In the genomic region with DNA sequence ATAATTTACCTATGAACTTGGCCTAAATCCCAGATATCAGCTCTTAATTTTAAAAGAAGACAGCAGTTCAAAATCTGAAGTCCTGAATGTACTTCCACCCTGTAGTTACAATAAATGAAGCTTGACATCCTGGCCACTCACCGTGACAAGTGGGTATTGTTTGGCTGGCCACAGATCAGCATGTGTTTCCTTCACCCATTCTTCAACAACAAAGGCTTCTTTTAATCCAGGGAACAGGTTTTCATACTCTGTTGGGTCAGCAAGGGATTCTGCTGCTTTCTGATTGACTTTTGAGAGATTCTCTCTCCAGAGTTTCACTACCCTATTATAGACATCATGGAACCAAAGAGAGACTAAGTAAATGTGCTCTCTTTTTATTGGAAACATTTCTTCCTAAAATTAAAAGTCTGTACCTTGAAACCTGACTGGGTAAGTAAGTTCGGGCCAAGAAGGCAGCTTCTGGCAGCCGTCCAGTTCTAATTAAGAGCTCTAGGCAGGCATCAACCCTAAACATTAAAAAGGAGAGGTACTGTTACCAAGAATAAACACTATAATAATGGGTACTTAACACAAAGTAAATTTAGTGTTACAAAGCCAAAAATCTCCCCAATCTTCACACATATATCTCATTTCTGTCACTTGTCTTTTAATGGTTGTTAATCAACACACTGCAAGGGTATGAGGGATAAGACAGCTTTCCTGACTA, we compare ENCODE assay signal across 11 cellular contexts. TPM values are rescaled to one million over a fixed set of nuclear protein-coding genes. Genes with fewer than 3 reads are reported as not detected.
A peak's percentile ranks its signal among the peaks of the same experiment; 100 is the strongest.
DNase-seq lines count a peak whose midpoint lies in the region; TF ChIP-seq lines count a peak whose summit lies in the region.
"Had no signal": no experiment of that assay in that cellular context is flagged by ENCODE, and none has a peak within 500 bp of the region (broad histone marks: within the 10 kb centered on the region; RNA-seq: fewer than 3 reads in every experiment).

No MANE protein-coding gene starts in this region.

- 45% methylated on average over 3 of the region's 3 CpGs for WGBS in prostate gland

- H3K9me3 ChIP-seq in BLaER1, result no peaks in the 10 kb centered on the region
- no peaks in the 10 kb centered on the region for H3K9me3 ChIP-seq in HAP-1
- no peaks in the 10 kb centered on the region for H3K9me3 ChIP-seq in prostate gland

- peaks cover 84% of the 10 kb centered on the region for H3K36me3 Mint-ChIP-seq in activated CD4-positive, alpha-beta memory T cell treated with anti-CD3 and anti-CD28 coated beads, Interleukin-2, amount 10 ng/mL, durations not matched to agents 7 days and 5 days (ENCODE audit: low read depth)

- POLR2A ChIA-PET in activated CD4-positive, alpha-beta memory T cell treated with anti-CD3 and anti-CD28 coated beads, Interleukin-2, amount 10 ng/mL, durations not matched to agents 7 days and 5 days (lab: Charles Lee), result interaction anchor here (0.6 kb wide), 1 partner anchor 21 kb away, joined by 3 read pairs; no protein-coding TSS in a partner anchor

- TF ChIP-seq POLR2A in prostate gland (IDR thresholded peaks at IDR 0.05), result no peak

- CTCF ChIA-PET in activated CD4-positive, alpha-beta memory T cell treated with anti-CD3 and anti-CD28 coated beads, Interleukin-2, amount 10 ng/mL, durations not matched to agents 7 days and 5 days (lab: Charles Lee), result no interaction called here

- H3K4me1 Mint-ChIP-seq in activated CD4-positive, alpha-beta memory T cell treated with anti-CD3 and anti-CD28 coated beads, Interleukin-2, amount 10 ng/mL, durations not matched to agents 7 days and 5 days, result peaks cover 15% of the 10 kb centered on the region

- H3K36me3 ChIP-seq in BLaER1 (peaks cover 98% of the 10 kb centered on the region), HAP-1 (replicated peaks) (peaks cover 98% of the 10 kb centered on the region), prostate gland (peaks cover 12 to 22% of the 10 kb centered on the region in 2 donors)

- H3K9me3 Mint-ChIP-seq in activated CD4-positive, alpha-beta memory T cell treated with anti-CD3 and anti-CD28 coated beads, Interleukin-2, amount 10 ng/mL, durations not matched to agents 7 days and 5 days, result no peaks in the 10 kb centered on the region

- H3K27me3 ChIP-seq in BLaER1, result no peaks in the 10 kb centered on the region
- H3K27me3 ChIP-seq in HAP-1 (ENCODE audit: low read depth), result no peaks in the 10 kb centered on the region
- no peaks in the 10 kb centered on the region for H3K27me3 ChIP-seq in prostate gland (replicated peaks; ENCODE audit: insufficient read depth)

- intact Hi-C loops in prostate gland (cut with DNase I), result no loop called here

- no peaks in the 10 kb centered on the region for H3K27me3 Mint-ChIP-seq in activated CD4-positive, alpha-beta memory T cell treated with anti-CD3 and anti-CD28 coated beads, Interleukin-2, amount 10 ng/mL, durations not matched to agents 7 days and 5 days

- H3K4me1 ChIP-seq in BLaER1, result peaks cover 26% of the 10 kb centered on the region
- H3K4me1 ChIP-seq in HAP-1, result no peaks in the 10 kb centered on the region; the same call in 1 of the 2 replicates
- H3K4me1 ChIP-seq in prostate gland (replicated peaks), result no peaks in the 10 kb centered on the region

- H3K4me3 ChIP-seq in BLaER1, result no peak overlapping the region
- H3K4me3 ChIP-seq in HAP-1, result no peak overlapping the region
- no peak overlapping the region for H3K4me3 ChIP-seq in prostate gland

- DNase-seq in HAP-1 (ENCODE audit: low spot score in 2 of 2) (peak; percentile 3 to 11), NCI-H345 (lab: John Stamatoyannopoulos, UW) (peak; percentile 37), foreskin melanocyte (peak; percentile 48), prostate gland (ENCODE audit: low spot score) (no peak), T-helper 1 cell (no peak), ureter (ENCODE audit: low spot score) (no peak)
- DNase-seq in activated CD4-positive, alpha-beta memory T cell treated with anti-CD3 and anti-CD28 coated beads, Interleukin-2, amount 10 ng/mL, durations not matched to agents 7 days and 5 days, result no peak
- DNase-seq: AML-193, mammary epithelial cell, trophoblast cell had no signal

- H3K4me2 ChIP-seq in BLaER1, result peak overlapping the region; percentile 42

- TF ChIP-seq CTCF in prostate gland (IDR thresholded peaks at IDR 0.05), result no peak

- H3K4me3 Mint-ChIP-seq in activated CD4-positive, alpha-beta memory T cell treated with anti-CD3 and anti-CD28 coated beads, Interleukin-2, amount 10 ng/mL, durations not matched to agents 7 days and 5 days, result no peak overlapping the region

- in situ Hi-C loops in HAP-1 (cut with MboI; ENCODE audit: low sequenced_read_pairs), result no loop called here

- no peak overlapping the region for H3K27ac Mint-ChIP-seq in activated CD4-positive, alpha-beta memory T cell treated with anti-CD3 and anti-CD28 coated beads, Interleukin-2, amount 10 ng/mL, durations not matched to agents 7 days and 5 days

- peaks cover 48% of the 10 kb centered on the region for H4K20me1 ChIP-seq in BLaER1

- 0 out of 2 replicates have a peak overlapping the region, but pooled peaks have one; percentile 18 for H3K9ac ChIP-seq in BLaER1

- peak overlapping the region; percentile 15; the same call in 1 of the 2 replicates for H3K27ac ChIP-seq in BLaER1
- H3K27ac ChIP-seq in prostate gland, result no peak overlapping the region

RNA-seq across cellular contexts. Expression of gene MRPS22, which starts 15.2 kb away (rescaled TPM):
- total RNA-seq in prostate gland, result 10 to 100 TPM; 34.1 to 37.8 TPM
- total RNA-seq in ureter, result 43.9 TPM
- total RNA-seq in activated CD4-positive, alpha-beta memory T cell treated with anti-CD3 and anti-CD28 coated beads, Interleukin-2, amount 10 ng/mL, durations not matched to agents 7 days and 5 days, result 10 to 100 TPM; 31.9 to 37.2 TPM

RNA-seq across cellular contexts. Expression of gene COPB2, which starts 30.4 kb away (rescaled TPM):
- total RNA-seq in prostate gland (100 to 1,000 TPM in 1 of 2 donors, 10 to 100 TPM in 1; 76.5 to 137 TPM), ureter (103 TPM)
- 100 to 1,000 TPM; 106 to 109 TPM for total RNA-seq in activated CD4-positive, alpha-beta memory T cell treated with anti-CD3 and anti-CD28 coated beads, Interleukin-2, amount 10 ng/mL, durations not matched to agents 7 days and 5 days

Comparison
In these comparisons a context has a peak if more than half of its experiments do, and no peak if none do; other contexts are left out.
1. DNase-seq: peak in HAP-1 (2 of 2), NCI-H345 (single experiment) and foreskin melanocyte (single experiment); none in prostate gland (single experiment), T-helper 1 cell (0 of 5), ureter (single experiment) and activated CD4-positive, alpha-beta memory T cell treated with anti-CD3 and anti-CD28 coated beads, Interleukin-2, amount 10 ng/mL, durations not matched to agents 7 days and 5 days (single experiment).